12 cellular contexts compared by ENCODE assay signal in the genomic region with DNA sequence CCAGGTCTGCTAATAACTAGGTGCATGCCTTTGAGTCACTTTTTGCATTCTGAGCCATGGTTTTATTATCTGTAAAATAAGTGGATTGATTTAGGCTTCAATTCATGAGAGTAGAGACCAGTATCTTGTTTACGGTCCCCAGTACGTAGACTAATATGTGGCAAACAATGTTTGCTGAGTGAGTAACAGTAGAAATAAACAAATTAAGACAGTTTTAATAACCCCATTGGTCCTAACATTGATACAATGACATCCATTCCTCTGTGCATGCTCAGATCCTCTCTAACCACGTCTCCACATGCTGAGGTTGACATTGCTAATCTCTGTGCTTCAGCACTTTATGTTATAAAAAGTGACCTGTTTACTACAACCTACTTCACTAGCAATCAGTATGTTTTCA. TPM values are rescaled to one million over a fixed set of nuclear protein-coding genes. Genes with fewer than 3 reads are reported as not detected.
DNase-seq lines count a peak whose midpoint lies in the region; ATAC-seq and TF ChIP-seq lines count a peak whose summit lies in the region.
"Had no signal": no experiment of that assay in that cellular context is flagged by ENCODE, and none has a peak within 500 bp of the region (broad histone marks: within the 10 kb centered on the region; RNA-seq: fewer than 3 reads in every experiment).

No MANE protein-coding gene starts in this region.

- no peaks in the 10 kb centered on the region for H3K27me3 Mint-ChIP-seq in activated CD8-positive, alpha-beta T cell treated with anti-CD3 and anti-CD28 coated beads for 36 hours
- H3K27me3 Mint-ChIP-seq: dendritic cell treated with granulocyte-macrophage colony-stimulating factor and Interleukin-4, amounts not matched to agents 40 ng/mL and 50 ng/mL, for 4 days had no signal

- CTCF ChIA-PET in activated CD8-positive, alpha-beta T cell treated with anti-CD3 and anti-CD28 coated beads for 36 hours (lab: Charles Lee) = no interaction called here

- no peaks in the 10 kb centered on the region for H3K36me3 Mint-ChIP-seq in activated CD8-positive, alpha-beta T cell treated with anti-CD3 and anti-CD28 coated beads for 36 hours (ENCODE audit: low read depth)

- no peaks in the 10 kb centered on the region for H3K27me3 ChIP-seq in iPS-20b (ENCODE audit: insufficient read depth, low read length)
- H3K27me3 ChIP-seq: neutrophil had no signal

- DNase-seq in AG10803 (ENCODE audit: low read depth) (no peak), HFF-Myc (ENCODE audit: extremely low read depth, low read depth) (no peak), ACHN (no peak), left lobe of liver (ENCODE audit: low spot score) (no peak), AG08396 (ENCODE audit: low spot score) (no peak)
- DNase-seq in activated CD8-positive, alpha-beta T cell treated with anti-CD3 and anti-CD28 coated beads for 36 hours = no peak
- DNase-seq: Kasumi-1, T-helper 9 cell had no signal

- peaks cover 3% of the 10 kb centered on the region; the same call in 1 of the 2 replicates for H3K36me3 ChIP-seq in iPS-20b (ENCODE audit: insufficient read depth, low read depth, low read length)
- H3K36me3 ChIP-seq: neutrophil had no signal

- H3K9me3 ChIP-seq in iPS-20b (ENCODE audit: insufficient read depth, low read depth, low read length) = no peaks in the 10 kb centered on the region
- H3K9me3 ChIP-seq: neutrophil had no signal

- peak overlapping the region; percentile 87 for H3K4me3 Mint-ChIP-seq in activated CD8-positive, alpha-beta T cell treated with anti-CD3 and anti-CD28 coated beads for 36 hours

- in situ Hi-C loops in ACHN (cut with HindIII; ENCODE audit: low pct_ligation_motif_present, low pct_unique_long_range_greater_than_20kb, low sequenced_read_pairs) = no loop called here

- peak overlapping the region; percentile 88; the same call in 1 of the 2 replicates for H3K9ac ChIP-seq in iPS-20b (ENCODE audit: low read depth, low read length)

- ATAC-seq in activated CD8-positive, alpha-beta T cell treated with anti-CD3 and anti-CD28 coated beads for 36 hours = no peak
- ATAC-seq in left lobe of liver (no peak), HG03097 (IDR thresholded peaks at IDR 0.05; ENCODE audit: low FRiP score, unreplicated experiment) (no peak)

- no peaks in the 10 kb centered on the region for H3K9me3 Mint-ChIP-seq in activated CD8-positive, alpha-beta T cell treated with anti-CD3 and anti-CD28 coated beads for 36 hours
- H3K9me3 Mint-ChIP-seq: dendritic cell treated with granulocyte-macrophage colony-stimulating factor and Interleukin-4, amounts not matched to agents 40 ng/mL and 50 ng/mL, for 4 days had no signal

- POLR2A ChIA-PET in activated CD8-positive, alpha-beta T cell treated with anti-CD3 and anti-CD28 coated beads for 36 hours (lab: Charles Lee) = no interaction called here

- peak overlapping the region; percentile 90 for H3K27ac Mint-ChIP-seq in activated CD8-positive, alpha-beta T cell treated with anti-CD3 and anti-CD28 coated beads for 36 hours

- TF ChIP-seq CTCF in AG10803 (conservative IDR thresholded peaks at IDR 0.05; ENCODE audit: low read length) (no peak), HFF-Myc (IDR thresholded peaks at IDR 0.05; ENCODE audit: low read depth, low read length, missing control alignments) (no peak)
- no peak for TF ChIP-seq CTCF in activated CD8-positive, alpha-beta T cell treated with anti-CD3 and anti-CD28 coated beads for 36 hours (IDR thresholded peaks at IDR 0.05)

- intact Hi-C loops in activated CD8-positive, alpha-beta T cell treated with anti-CD3 and anti-CD28 coated beads for 36 hours (cut with micrococcal nuclease) = loop anchor here (10.0 kb wide), 1 partner anchor 113 kb away; a partner anchor contains a TSS

- no peak overlapping the region for H3K27ac ChIP-seq in iPS-20b (ENCODE audit: low read length)
- H3K27ac ChIP-seq: neutrophil had no signal

- H3K4me1 ChIP-seq in iPS-20b (ENCODE audit: insufficient read depth, low read length) = 0 out of 2 replicates have a peak, but pooled peaks cover 3% of the 10 kb centered on the region

- peak overlapping the region; percentile 85; the same call in 1 of the 2 replicates for H3K4me3 ChIP-seq in AG10803 (ENCODE audit: low read length)
- H3K4me3 ChIP-seq in HFF-Myc (replicated peaks; ENCODE audit: low read depth, low read length) = peak overlapping the region; percentile 84
- H3K4me3 ChIP-seq in iPS-20b (ENCODE audit: low read length) = peak overlapping the region; percentile 75

- peaks cover 34% of the 10 kb centered on the region for H3K4me1 Mint-ChIP-seq in activated CD8-positive, alpha-beta T cell treated with anti-CD3 and anti-CD28 coated beads for 36 hours (ENCODE audit: low read depth)

RNA-seq across cellular contexts. Expression of a gene that starts 1.0 kb away (rescaled TPM):
- 10 to 100 TPM; 26.8 to 28.5 TPM for total RNA-seq in activated CD8-positive, alpha-beta T cell treated with anti-CD3 and anti-CD28 coated beads for 36 hours
- total RNA-seq in left lobe of liver = 2.0 TPM
